In the genomic region with DNA sequence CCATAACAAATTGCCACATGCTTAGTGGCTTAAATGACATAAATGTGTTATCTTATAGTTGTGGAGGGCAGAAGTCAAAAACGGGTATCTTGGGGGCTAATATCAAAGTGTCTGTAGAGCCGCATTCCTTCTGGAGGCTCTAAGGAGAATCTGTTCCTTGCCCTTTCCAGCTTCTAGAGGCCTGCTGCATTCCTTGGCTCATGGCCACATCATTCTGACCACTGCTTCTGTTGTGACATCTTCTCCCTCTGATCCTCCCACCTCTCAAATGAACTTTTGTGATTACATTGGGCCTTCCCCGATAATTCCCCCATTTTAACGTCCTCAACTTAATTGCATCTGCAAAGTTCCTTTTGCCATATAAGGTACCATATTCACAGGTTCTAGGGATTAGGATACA, we compare ENCODE assay signal across 18 cellular contexts.
A peak's percentile ranks its signal among the peaks of the same experiment; 100 is the strongest.
DNase-seq lines count a peak whose midpoint lies in the region; FAIRE-seq and TF ChIP-seq lines count a peak whose summit lies in the region.
"Had no signal": no experiment of that assay in that cellular context is flagged by ENCODE, and none has a peak within 500 bp of the region (broad histone marks: within the 10 kb centered on the region; RNA-seq: fewer than 3 reads in every experiment).

No MANE protein-coding gene starts in this region.

- dilution Hi-C loops in mammary epithelial cell (cut with HindIII; ENCODE audit: low sequenced_read_pairs) = no loop called here
- dilution Hi-C loops in keratinocyte (cut with MboI; ENCODE audit: extremely low pct_ligation_motif_present, low sequenced_read_pairs) = no loop called here

- no peaks in the 10 kb centered on the region for H3K36me3 ChIP-seq in BLaER1
- no peaks in the 10 kb centered on the region for H3K36me3 ChIP-seq in mammary epithelial cell (ENCODE audit: insufficient read depth, low read length)
- no peaks in the 10 kb centered on the region for H3K36me3 ChIP-seq in keratinocyte (ENCODE audit: control insufficient read depth in 2 of 2, extremely low read depth in 1 of 2, insufficient read depth in 2 of 2, low read length in 2 of 2)
- H3K36me3 ChIP-seq: HAP-1 had no signal

- H3K27me3 ChIP-seq in BLaER1 (no peaks in the 10 kb centered on the region), mammary epithelial cell (ENCODE audit: insufficient read depth, low read length) (no peaks in the 10 kb centered on the region), keratinocyte (ENCODE audit: control insufficient read depth, extremely low read depth, insufficient read depth, low read length) (no peaks in the 10 kb centered on the region)
- H3K27me3 ChIP-seq: hepatocyte had no signal

- H3K79me2 ChIP-seq in mammary epithelial cell (ENCODE audit: insufficient read depth, low read length) (no peaks in the 10 kb centered on the region), keratinocyte (ENCODE audit: control insufficient read depth, insufficient read depth, low read length) (no peaks in the 10 kb centered on the region)
- H3K79me2 ChIP-seq: hepatocyte had no signal

- H3K9ac ChIP-seq in BLaER1 (no peak overlapping the region), mammary epithelial cell (ENCODE audit: insufficient read depth, low read length) (no peak overlapping the region), keratinocyte (ENCODE audit: control insufficient read depth, extremely low read depth, insufficient read depth, low read length) (no peak overlapping the region)

- TF ChIP-seq CTCF in mammary epithelial cell (conservative IDR thresholded peaks at IDR 0.05 in 1 of 2, IDR thresholded peaks at IDR 0.05 in 1 of 2; ENCODE audit: extremely low read depth in 1 of 2, insufficient read depth in 1 of 2, low read depth in 1 of 2, low read length in 2 of 2) (no peak), keratinocyte (optimal IDR thresholded peaks at IDR 0.05 in 1 of 3, IDR thresholded peaks at IDR 0.05 in 1 of 3, conservative IDR thresholded peaks at IDR 0.05 in 1 of 3; ENCODE audit: extremely low read depth in 1 of 3, insufficient read depth in 2 of 3, low read length in 3 of 3) (no peak)

- no peak overlapping the region for H3K27ac ChIP-seq in BLaER1
- no peak overlapping the region for H3K27ac ChIP-seq in mammary epithelial cell (ENCODE audit: insufficient read depth, low read depth, low read length)
- H3K27ac ChIP-seq in keratinocyte (ENCODE audit: control insufficient read depth, insufficient read depth, low read length) = no peak overlapping the region
- H3K27ac ChIP-seq: hepatocyte had no signal

- no TSS peak for BruUV-seq in mammary epithelial cell (replicated peaks; lab: Mats Ljungman, UMichigan)

- WGBS in mammary epithelial cell (ENCODE audit: low coverage, missing lambda C conversion rate) = 76% methylated on average over 4 of the region's 4 CpGs

- H3K4me1 ChIP-seq in BLaER1 = peaks cover 69% of the 10 kb centered on the region
- peaks cover 30% of the 10 kb centered on the region for H3K4me1 ChIP-seq in mammary epithelial cell (ENCODE audit: insufficient read depth, low read length)
- peaks cover 35% of the 10 kb centered on the region for H3K4me1 ChIP-seq in keratinocyte (ENCODE audit: control insufficient read depth, extremely low read depth, insufficient read depth, low read length)

- peak overlapping the region; percentile 74; the same call in 1 of the 2 replicates for H3K4me2 ChIP-seq in BLaER1
- H3K4me2 ChIP-seq in mammary epithelial cell (ENCODE audit: insufficient read depth, low read depth, low read length) = peak overlapping the region; percentile 29
- H3K4me2 ChIP-seq in keratinocyte (ENCODE audit: control insufficient read depth, extremely low read depth, insufficient read depth, low read depth, low read length) = no peak overlapping the region
- H3K4me2 ChIP-seq: hepatocyte had no signal

- intact Hi-C loops in mammary epithelial cell (cut with micrococcal nuclease) = no loop called here

- H4K20me1 ChIP-seq in BLaER1 (no peaks in the 10 kb centered on the region), mammary epithelial cell (ENCODE audit: insufficient read depth, low read length) (no peaks in the 10 kb centered on the region), keratinocyte (ENCODE audit: control insufficient read depth, extremely low read depth, insufficient read depth, low read length) (no peaks in the 10 kb centered on the region)

- peaks cover 7% of the 10 kb centered on the region for H3K9me3 ChIP-seq in BLaER1
- H3K9me3 ChIP-seq in mammary epithelial cell (replicated peaks; ENCODE audit: insufficient read depth, low read length) = peaks cover 6% of the 10 kb centered on the region
- peaks cover 2% of the 10 kb centered on the region for H3K9me3 ChIP-seq in keratinocyte (ENCODE audit: control insufficient read depth, low read depth, low read length)
- H3K9me3 ChIP-seq: HAP-1, mucosa of descending colon had no signal

- H3K9me1 ChIP-seq in keratinocyte (ENCODE audit: control insufficient read depth, extremely low read depth, insufficient read depth, low read length) = peaks cover 2% of the 10 kb centered on the region

- in situ Hi-C loops in mammary epithelial cell (cut with MboI; ENCODE audit: low sequenced_read_pairs in 2 of 2) = no loop called here

- DNase-seq in NCI-H226 (peak; percentile 51), mammary epithelial cell (no peak), keratinocyte (ENCODE audit: low read depth, low spot score) (no peak), DMS 273 treated with DMSO at 0.1 percent for 48 hours (lab: John Stamatoyannopoulos, UW) (no peak), superior temporal gyrus (ENCODE audit: extremely low spot score) (no peak), MV-4-11 (lab: John Stamatoyannopoulos, UW) (no peak)
- DNase-seq in activated CD8-positive, alpha-beta memory T cell treated with anti-CD3 and anti-CD28 coated beads, Interleukin-2, amount 50 U/mL, for 4 hours = no peak
- DNase-seq: CD8-positive, alpha-beta T cell; left cardiac atrium; mucosa of descending colon; NCI-H146; NCI-H748 treated with DMSO at 0.1 percent for 48 hours had no signal

- no peak overlapping the region for H3K4me3 ChIP-seq in BLaER1
- H3K4me3 ChIP-seq in mammary epithelial cell (replicated peaks in 1 of 3; ENCODE audit: insufficient read depth in 1 of 3, low read depth in 2 of 3, low read length in 3 of 3) = no peak overlapping the region
- H3K4me3 ChIP-seq in keratinocyte (ENCODE audit: control insufficient read depth in 2 of 3, extremely low read depth in 1 of 3, insufficient read depth in 2 of 3, low read depth in 1 of 3, low read length in 3 of 3) = no peak overlapping the region
- H3K4me3 ChIP-seq: HAP-1, hepatocyte, mucosa of descending colon had no signal

- CTCF ChIA-PET in mammary epithelial cell (lab: Charles Lee; ENCODE audit: low non-redundant PET) = no interaction called here

- FAIRE-seq in keratinocyte (lab: Jason Lieb, UNC) = peak; percentile 55
- FAIRE-seq: A204.1, G401.6, RCC 7860 had no signal

- H2AFZ ChIP-seq in mammary epithelial cell (ENCODE audit: low read depth, low read length) (no peak overlapping the region), keratinocyte (ENCODE audit: control insufficient read depth, low read length) (no peak overlapping the region)
- H2AFZ ChIP-seq: hepatocyte had no signal
